2 cellular contexts compared by ENCODE assay signal in genomic region chr7:2104107-2104710, GRCh38.
TF ChIP-seq lines count a peak whose summit lies in the region.

No MANE protein-coding gene starts in this region.

TF ChIP-seq in GM23338, 12 proteins besides CTCF, POLR2A, EP300 and RAD21:
- TF ChIP-seq CREB1 (CRISPR knock-in tag; IDR thresholded peaks at IDR 0.05; ENCODE audit: low read depth) (peak; percentile 81), EZH2phosphoT487 (IDR thresholded peaks at IDR 0.05; ENCODE audit: unreplicated experiment) (no peak)

TF ChIP-seq in SK-N-SH, 30 proteins besides CTCF, POLR2A, EP300 and RAD21:
- TF ChIP-seq RCOR1 (IDR thresholded peaks at IDR 0.05; ENCODE audit: low read length) = no peak; the same call in 1 of the 2 replicates
- no peak for TF ChIP-seq USF2 (IDR thresholded peaks at IDR 0.05; ENCODE audit: borderline replicate concordance, low read depth, low read length)
- no peak for TF ChIP-seq ZBTB33 (IDR thresholded peaks at IDR 0.05; ENCODE audit: borderline replicate concordance, low read depth)
- TF ChIP-seq USF1 (IDR thresholded peaks at IDR 0.05; ENCODE audit: borderline replicate concordance, low read depth) = no peak
- TF ChIP-seq EZH2phosphoT487 (IDR thresholded peaks at IDR 0.05; ENCODE audit: borderline replicate concordance, low read depth) = no peak
- TF ChIP-seq MAX (IDR thresholded peaks at IDR 0.05; ENCODE audit: low read depth) = peak; percentile 98
- no peak for TF ChIP-seq JUND (IDR thresholded peaks at IDR 0.05)
- peak; percentile 32 for TF ChIP-seq CHD2 (IDR thresholded peaks at IDR 0.05; ENCODE audit: low read length, partially characterized antibody)
- peak; percentile 64 for TF ChIP-seq SMC3 (IDR thresholded peaks at IDR 0.05; ENCODE audit: low read depth, low read length)
- peak; percentile 18; the same call in 1 of the 2 replicates for TF ChIP-seq POLR2AphosphoS5 (IDR thresholded peaks at IDR 0.05; ENCODE audit: low read depth, low read length)
- TF ChIP-seq NRF1 (IDR thresholded peaks at IDR 0.05; ENCODE audit: low read depth, low read length) = peak; percentile 33
- peak; percentile 96 for TF ChIP-seq MXI1 (IDR thresholded peaks at IDR 0.05; ENCODE audit: low read depth, low read length)
- no peak for TF ChIP-seq PBX3 (IDR thresholded peaks at IDR 0.05)
- no peak for TF ChIP-seq RXRA (IDR thresholded peaks at IDR 0.05; ENCODE audit: borderline replicate concordance, low read depth)
- TF ChIP-seq SIN3A (IDR thresholded peaks at IDR 0.05; ENCODE audit: borderline replicate concordance, low read depth, low read length) = peak; percentile 80; the same call in 1 of the 2 replicates
- no peak for TF ChIP-seq GATA2 (CRISPR knock-in tag; IDR thresholded peaks at IDR 0.05)
- TF ChIP-seq FOXM1 (IDR thresholded peaks at IDR 0.05; ENCODE audit: low read depth) = no peak
- no peak for TF ChIP-seq ELF1 (IDR thresholded peaks at IDR 0.05)
- no peak for TF ChIP-seq REST (IDR thresholded peaks at IDR 0.05; ENCODE audit: low read depth, low read length)
- no peak for TF ChIP-seq TEAD4 (IDR thresholded peaks at IDR 0.05; ENCODE audit: borderline replicate concordance, insufficient read depth)
- peak; percentile 50; the same call in 1 of the 2 replicates for TF ChIP-seq FOXJ3 (CRISPR knock-in tag; IDR thresholded peaks at IDR 0.05)
